17 cellular contexts compared by ENCODE assay signal in the genomic region with DNA sequence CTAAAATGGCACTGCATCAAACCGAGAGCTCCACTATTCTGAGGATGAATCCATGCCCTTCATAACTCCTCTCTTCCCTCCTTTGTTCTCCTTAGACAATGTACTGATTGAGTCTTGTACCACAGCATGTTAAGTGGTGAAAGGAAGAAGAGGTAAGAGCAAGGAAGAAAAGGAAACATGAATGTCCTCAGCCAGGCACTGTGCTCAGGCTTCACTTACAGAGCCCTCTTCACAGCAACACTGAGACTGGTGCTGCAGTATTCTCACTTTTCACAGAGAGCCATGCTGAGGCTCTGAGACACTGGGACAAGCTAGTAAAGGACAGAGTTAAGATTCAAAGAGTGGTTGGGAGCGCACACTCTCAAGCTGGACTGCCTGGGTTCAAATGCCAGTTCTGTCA.
A peak's percentile ranks its signal among the peaks of the same experiment; 100 is the strongest.
DNase-seq lines count a peak whose midpoint lies in the region; ATAC-seq, FAIRE-seq and TF ChIP-seq lines count a peak whose summit lies in the region.
"Had no signal": no experiment of that assay in that cellular context is flagged by ENCODE, and none has a peak within 500 bp of the region (broad histone marks: within the 10 kb centered on the region; RNA-seq: fewer than 3 reads in every experiment).

No MANE protein-coding gene starts in this region.

- no peak overlapping the region for H3K4me2 ChIP-seq in neuronal stem cell (ENCODE audit: insufficient read depth, low read length, poor library complexity, severe bottlenecking)
- H3K4me2 ChIP-seq: SK-N-SH had no signal

- WGBS in endodermal cell (ENCODE audit: insufficient coverage in 1 of 2, insufficient read length in 1 of 2), 2 experiments, result 91 to 100% methylated on average over 2 of the region's 2 CpGs
- no CpG with 5 or more reads among the region's 2 CpGs for WGBS in neuronal stem cell (ENCODE audit: extremely low coverage in 2 of 2, insufficient read length in 2 of 2, insufficient replicate concordance in 1 of 2), 2 donors

- no peak overlapping the region for H3K4me3 Mint-ChIP-seq in endodermal cell
- no peak overlapping the region for H3K4me3 Mint-ChIP-seq in CD8-positive, alpha-beta T cell
- H3K4me3 Mint-ChIP-seq in T-helper 17 cell, result no peak overlapping the region

- no peaks in the 10 kb centered on the region for H3K4me1 Mint-ChIP-seq in endodermal cell
- H3K4me1 Mint-ChIP-seq in CD8-positive, alpha-beta T cell (ENCODE audit: low read depth), result peaks cover 12% of the 10 kb centered on the region
- H3K4me1 Mint-ChIP-seq in T-helper 17 cell, result peaks cover 17% of the 10 kb centered on the region

- no peak for TF ChIP-seq CTCF in endodermal cell (conservative IDR thresholded peaks at IDR 0.05)
- TF ChIP-seq CTCF in CD8-positive, alpha-beta T cell (IDR thresholded peaks at IDR 0.05), result no peak

- peak overlapping the region; percentile 61 for H3K27ac ChIP-seq in endodermal cell (ENCODE audit: low read depth, low read length)
- peak overlapping the region; percentile 6 for H3K27ac ChIP-seq in neuronal stem cell (replicated peaks; ENCODE audit: low read length)
- no peak overlapping the region for H3K27ac ChIP-seq in CD8-positive, alpha-beta T cell (ENCODE audit: low read depth, low read length)

- peak; percentile 26 for FAIRE-seq in HTR-8/SVneo (lab: Jason Lieb, UNC)
- FAIRE-seq: GM12891, K562 had no signal

- H2AK5ac ChIP-seq in neuronal stem cell (ENCODE audit: low read depth, low read length), result no peak overlapping the region

- CTCF ChIA-PET in CD8-positive, alpha-beta T cell (lab: Charles Lee), result no interaction called here

- no peaks in the 10 kb centered on the region for H3K36me3 ChIP-seq in endodermal cell (ENCODE audit: control insufficient read depth, insufficient read depth, low read length)
- no peaks in the 10 kb centered on the region for H3K36me3 ChIP-seq in neuronal stem cell (replicated peaks in 1 of 2; ENCODE audit: control insufficient read depth in 2 of 2, insufficient read depth in 2 of 2, low read length in 2 of 2)
- H3K36me3 ChIP-seq in CD8-positive, alpha-beta T cell (ENCODE audit: insufficient read depth, low read length), result no peaks in the 10 kb centered on the region

- H3K79me1 ChIP-seq in neuronal stem cell (ENCODE audit: low read depth, low read length), result no peaks in the 10 kb centered on the region

- no peak overlapping the region for H3K4ac ChIP-seq in neuronal stem cell (ENCODE audit: low read length)

- H3K4me3 ChIP-seq in endodermal cell (ENCODE audit: low read length) (no peak overlapping the region), neuronal stem cell (ENCODE audit: low read length in 2 of 2) (no peak overlapping the region)
- H3K4me3 ChIP-seq in CD8-positive, alpha-beta T cell (ENCODE audit: low read depth, low read length), result no peak overlapping the region
- H3K4me3 ChIP-seq: K562 had no signal

- no peak overlapping the region for H3K14ac ChIP-seq in neuronal stem cell (ENCODE audit: low read length)

- H3K4me1 ChIP-seq in endodermal cell (ENCODE audit: control insufficient read depth, insufficient read depth, low read length) (no peaks in the 10 kb centered on the region), neuronal stem cell (ENCODE audit: control insufficient read depth in 2 of 2, insufficient read depth in 1 of 2, low read depth in 1 of 2, low read length in 2 of 2) (peaks cover 4 to 16% of the 10 kb centered on the region in 2 donors)
- H3K4me1 ChIP-seq in CD8-positive, alpha-beta T cell (ENCODE audit: insufficient read depth, low read length), result no peaks in the 10 kb centered on the region

- no peak overlapping the region for H2BK12ac ChIP-seq in neuronal stem cell (ENCODE audit: low read length)

- H3K27ac Mint-ChIP-seq in endodermal cell (no peak overlapping the region), T-helper 17 cell (no peak overlapping the region)
- H3K27ac Mint-ChIP-seq in CD8-positive, alpha-beta T cell, result no peak overlapping the region

- no peak overlapping the region for H2BK5ac ChIP-seq in neuronal stem cell (ENCODE audit: low read length)

- no peak overlapping the region for H2BK120ac ChIP-seq in neuronal stem cell (ENCODE audit: low read depth, low read length)

- no peaks in the 10 kb centered on the region for H3K9me3 ChIP-seq in endodermal cell (ENCODE audit: control insufficient read depth, low read length)
- no peaks in the 10 kb centered on the region for H3K9me3 ChIP-seq in neuronal stem cell (replicated peaks in 1 of 2; ENCODE audit: control insufficient read depth in 2 of 2, insufficient read depth in 1 of 2, low read depth in 1 of 2, low read length in 2 of 2)
- H3K9me3 ChIP-seq in CD8-positive, alpha-beta T cell (ENCODE audit: low read length), result no peaks in the 10 kb centered on the region
- H3K9me3 ChIP-seq in T-helper 17 cell (ENCODE audit: control insufficient read depth, low read length, poor library complexity, severe bottlenecking), result no peaks in the 10 kb centered on the region
- H3K9me3 ChIP-seq: SK-N-SH had no signal

- H3K9ac ChIP-seq in endodermal cell (ENCODE audit: extremely low read depth, low read length, poor library complexity, severe bottlenecking) (no peak overlapping the region), neuronal stem cell (ENCODE audit: low read depth, low read length, poor library complexity) (no peak overlapping the region)
- H3K9ac ChIP-seq: SK-N-SH had no signal

- POLR2A ChIA-PET in CD8-positive, alpha-beta T cell (lab: Charles Lee), result no interaction called here

- no peak overlapping the region for H3K23ac ChIP-seq in neuronal stem cell (ENCODE audit: low read depth, low read length, poor library complexity)

- DNase-seq in HTR-8/SVneo (ENCODE audit: insufficient read length, low spot score), result no peak
- peak; percentile 80 for DNase-seq in NCI-H69 (lab: John Stamatoyannopoulos, UW)
- DNase-seq in endodermal cell, result no peak
- DNase-seq in neuronal stem cell (ENCODE audit: low spot score), result no peak
- DNase-seq in CD8-positive, alpha-beta T cell, result no peak
- DNase-seq in T-helper 17 cell, result no peak
- DNase-seq: ACHN, NCI-H1105, NCI-H187 treated with DMSO at 0.1 percent for 48 hours, NCI-H2171, NCI-H526 treated with DMSO at 0.1 percent for 48 hours, OCI-M1, SHP77, SK-N-SH had no signal

- ATAC-seq in CD8-positive, alpha-beta T cell, result no peak
- ATAC-seq in HG03457 (IDR thresholded peaks at IDR 0.05; ENCODE audit: unreplicated experiment) (no peak), T-helper 17 cell (no peak)
- ATAC-seq: K562 had no signal

- H4K8ac ChIP-seq in neuronal stem cell (ENCODE audit: low read depth, low read length), result no peak overlapping the region

- no peaks in the 10 kb centered on the region for H3K27me3 ChIP-seq in endodermal cell (ENCODE audit: control insufficient read depth, insufficient read depth, low read length, poor library complexity, severe bottlenecking)
- H3K27me3 ChIP-seq in neuronal stem cell (ENCODE audit: control insufficient read depth in 3 of 3, insufficient read depth in 3 of 3, low read depth in 1 of 3, low read length in 3 of 3), result no peaks in the 10 kb centered on the region
- H3K27me3 ChIP-seq in CD8-positive, alpha-beta T cell (ENCODE audit: insufficient read depth, low read length), result no peaks in the 10 kb centered on the region

- no peak overlapping the region for H4K91ac ChIP-seq in neuronal stem cell (ENCODE audit: low read depth, low read length, poor library complexity)

- no peak overlapping the region for H3K18ac ChIP-seq in neuronal stem cell (ENCODE audit: low read length)

- no peaks in the 10 kb centered on the region for H3K9me3 Mint-ChIP-seq in endodermal cell
- no peaks in the 10 kb centered on the region for H3K9me3 Mint-ChIP-seq in CD8-positive, alpha-beta T cell

- no peak overlapping the region for H2BK15ac ChIP-seq in neuronal stem cell (ENCODE audit: low read length)

- intact Hi-C loops in CD8-positive, alpha-beta T cell (cut with DNase I, micrococcal nuclease), result loop anchor here in 1 of 2 experiments (10.0 kb wide), 1 partner anchor 362 kb away; no protein-coding TSS in a partner anchor

- H3K36me3 Mint-ChIP-seq in endodermal cell (ENCODE audit: low read depth) (no peaks in the 10 kb centered on the region), T-helper 17 cell (ENCODE audit: low read depth) (no peaks in the 10 kb centered on the region)
- peaks cover 11% of the 10 kb centered on the region for H3K36me3 Mint-ChIP-seq in CD8-positive, alpha-beta T cell

- H3K27me3 Mint-ChIP-seq in endodermal cell (ENCODE audit: insufficient read depth), result no peaks in the 10 kb centered on the region
- no peaks in the 10 kb centered on the region for H3K27me3 Mint-ChIP-seq in CD8-positive, alpha-beta T cell (ENCODE audit: low read depth)
- no peaks in the 10 kb centered on the region for H3K27me3 Mint-ChIP-seq in T-helper 17 cell

- no peak overlapping the region for H2AFZ ChIP-seq in neuronal stem cell (ENCODE audit: low read length)
